In the genomic region with DNA sequence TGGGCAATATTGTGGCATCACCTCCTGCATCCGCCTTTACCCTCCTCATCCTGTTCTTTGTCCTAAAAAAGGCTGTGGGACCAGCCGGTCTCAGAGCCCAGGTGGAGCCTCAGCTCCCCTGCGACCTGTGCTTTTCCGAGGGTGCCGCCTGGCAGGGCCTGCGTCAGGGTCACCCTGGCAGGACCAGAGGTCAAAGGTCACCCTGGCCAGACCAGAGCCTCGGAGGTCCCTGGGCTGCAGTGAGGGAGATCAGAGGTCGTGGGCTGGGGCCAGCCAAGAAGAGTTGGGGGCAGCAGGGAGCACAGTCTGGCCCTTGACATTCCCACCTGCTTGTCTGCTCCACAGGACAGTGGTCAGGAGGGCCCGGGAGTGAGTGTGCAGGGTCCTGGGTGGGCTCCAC, we compare ENCODE assay signal across 18 cellular contexts. TPM values are rescaled to one million over a fixed set of nuclear protein-coding genes. Genes with fewer than 3 reads are reported as not detected.
A peak's percentile ranks its signal among the peaks of the same experiment; 100 is the strongest.
DNase-seq lines count a peak whose midpoint lies in the region; ATAC-seq, FAIRE-seq and TF ChIP-seq lines count a peak whose summit lies in the region.
"Had no signal": no experiment of that assay in that cellular context is flagged by ENCODE, and none has a peak within 500 bp of the region (broad histone marks: within the 10 kb centered on the region; RNA-seq: fewer than 3 reads in every experiment).

No MANE protein-coding gene starts in this region.

- H2AFZ ChIP-seq in HepG2 (ENCODE audit: low read length), result no peak overlapping the region

- no peak overlapping the region for H3K9ac ChIP-seq in HepG2 (ENCODE audit: insufficient read depth, low read depth, low read length)

- intact Hi-C loops in Right ventricle myocardium inferior (cut with DNase I), result no loop called here
- intact Hi-C loops in left ventricle myocardium superior (cut with micrococcal nuclease), result no loop called here
- intact Hi-C loops in HepG2 (cut with micrococcal nuclease; ENCODE audit: unreplicated experiment), result no loop called here

- CTCF ChIA-PET in HepG2 (lab: Yijun Ruan, JAX; ENCODE audit: low intra/inter-chr PET ratio, low total read pairs), result no interaction called here

- POLR2A ChIA-PET in HepG2 (lab: Yijun Ruan, JAX), result no interaction called here

- DNase-seq in Right ventricle myocardium inferior (ENCODE audit: missing footprints) (peak; percentile 28), left ventricle myocardium superior (no peak), ecto neural progenitor cell (ENCODE audit: low spot score) (peak; percentile 34), HepG2 (ENCODE audit: low spot score) (no peak), GM10266 (ENCODE audit: extremely low spot score) (no peak), pons (ENCODE audit: low spot score) (no peak), HAP-1 (ENCODE audit: low spot score in 2 of 2) (no peak)
- DNase-seq: C1 segment of cervical spinal cord; Calu3; CD4-positive, alpha-beta memory T cell; COR-L47; DMS53; DMS79 treated with DMSO at 0.1 percent for 48 hours; GF-D8; GOT3; HCEC 1CT had no signal

- TF ChIP-seq RAD21 in HepG2 (CRISPR knock-in tag; IDR thresholded peaks at IDR 0.05), result no peak

- TF ChIP-seq POLR2A in HepG2 (IDR thresholded peaks at IDR 0.05; ENCODE audit: insufficient read depth in 1 of 2, low read depth in 2 of 2, low read length in 2 of 2), result no peak

- TF ChIP-seq EP300 in HepG2 (IDR thresholded peaks at IDR 0.05; ENCODE audit: low read depth in 2 of 2, low read length in 2 of 2) (no peak), HepG2 (CRISPR knock-in tag; IDR thresholded peaks at IDR 0.05; ENCODE audit: borderline replicate concordance) (no peak)

- no peak overlapping the region for H3K4me2 ChIP-seq in HepG2 (ENCODE audit: low read depth, low read length)

- H3K9me3 ChIP-seq in HepG2 (ENCODE audit: low read length), result no peaks in the 10 kb centered on the region; the same call in 1 of the 2 replicates
- 0 out of 2 replicates have a peak, but pooled peaks cover 2% of the 10 kb centered on the region for H3K9me3 ChIP-seq in HAP-1

- no TSS peak for BruUV-seq in HepG2 (replicated peaks; lab: Mats Ljungman, UMichigan)

- WGBS in HepG2 (ENCODE audit: low lambda C conversion rate), result 65% methylated on average over 7 of the region's 9 CpGs

- H3K27ac ChIP-seq in HepG2 (ENCODE audit: extremely low read length, insufficient read depth, low read length), result no peak overlapping the region

- H3K27me3 ChIP-seq in HepG2 (ENCODE audit: control insufficient read depth in 1 of 2, insufficient read depth in 2 of 2, low read length in 2 of 2) (no peaks in the 10 kb centered on the region), HAP-1 (ENCODE audit: low read depth) (no peaks in the 10 kb centered on the region)

- in situ Hi-C loops in HepG2 (cut with HindIII; ENCODE audit: extremely low pct_ligation_motif_present, low pct_unique_long_range_greater_than_20kb) (no loop called here), HAP-1 (cut with MboI; ENCODE audit: low sequenced_read_pairs) (no loop called here)

- H3K4me3 ChIP-seq in HepG2 (replicated peaks in 1 of 3; ENCODE audit: insufficient read depth in 1 of 3, low read depth in 2 of 3, low read length in 3 of 3) (no peak overlapping the region), HAP-1 (no peak overlapping the region)

- no peaks in the 10 kb centered on the region for H3K79me2 ChIP-seq in HepG2 (ENCODE audit: insufficient read depth, low read length)

- TF ChIP-seq CTCF in HepG2 (CRISPR knock-in tag; IDR thresholded peaks at IDR 0.05), result no peak
- TF ChIP-seq CTCF in GM10266 (IDR thresholded peaks at IDR 0.05; ENCODE audit: control insufficient read depth, insufficient read depth, low read depth, missing control alignments), result no peak

- H3K36me3 ChIP-seq in HepG2 (replicated peaks in 1 of 2; ENCODE audit: control insufficient read depth in 1 of 2, insufficient read depth in 2 of 2, low read length in 2 of 2) (no peaks in the 10 kb centered on the region), HAP-1 (replicated peaks) (peaks cover 3% of the 10 kb centered on the region; the same call in 1 of the 2 replicates)

- ATAC-seq in Right ventricle myocardium inferior, result no peak
- no peak for ATAC-seq in left ventricle myocardium superior
- peak; percentile 35; the same call in 2 of the 3 replicates for ATAC-seq in HepG2

- FAIRE-seq in HepG2 (lab: Jason Lieb, UNC), result no peak
- FAIRE-seq: GM12892, H54 had no signal

- H3K4me1 ChIP-seq in HepG2 (ENCODE audit: insufficient read depth, low read length) (peaks cover 8% of the 10 kb centered on the region), HAP-1 (peaks cover 23% of the 10 kb centered on the region)

- H4K20me1 ChIP-seq in HepG2 (ENCODE audit: insufficient read depth, low read length), result no peaks in the 10 kb centered on the region

TF ChIP-seq in HepG2, 621 proteins besides CTCF, POLR2A, EP300 and RAD21 (continues in another document):
- TF ChIP-seq, protein P1, sequence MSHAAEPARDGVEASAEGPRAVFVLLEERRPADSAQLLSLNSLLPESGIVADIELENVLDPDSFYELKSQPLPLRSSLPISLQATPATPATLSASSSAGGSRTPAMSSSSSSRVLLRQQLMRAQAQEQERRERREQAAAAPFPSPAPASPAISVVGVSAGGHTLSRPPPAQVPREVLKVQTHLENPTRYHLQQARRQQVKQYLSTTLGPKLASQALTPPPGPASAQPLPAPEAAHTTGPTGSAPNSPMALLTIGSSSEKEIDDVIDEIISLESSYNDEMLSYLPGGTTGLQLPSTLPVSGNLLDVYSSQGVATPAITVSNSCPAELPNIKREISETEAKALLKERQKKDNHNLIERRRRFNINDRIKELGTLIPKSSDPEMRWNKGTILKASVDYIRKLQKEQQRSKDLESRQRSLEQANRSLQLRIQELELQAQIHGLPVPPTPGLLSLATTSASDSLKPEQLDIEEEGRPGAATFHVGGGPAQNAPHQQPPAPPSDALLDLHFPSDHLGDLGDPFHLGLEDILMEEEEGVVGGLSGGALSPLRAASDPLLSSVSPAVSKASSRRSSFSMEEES (CRISPR knock-in tag; IDR thresholded peaks at IDR 0.05), result no peak

RNA-seq across cellular contexts. Expression of a gene that starts 31.5 kb away (rescaled TPM):
- total RNA-seq in Right ventricle myocardium inferior, result 25.3 TPM
- 23.4 TPM for total RNA-seq in left ventricle myocardium superior
- 42.2 and 42.4 TPM in 2 replicates for total RNA-seq in HepG2 (2016; rRNA removed; fragmentation: Illumina TruSeq; extraction: Trizol)
- 13.9 and 16.9 TPM in 2 replicates for total RNA-seq in HepG2 (2016; cell fraction: cytosol; rRNA removed; fragmentation: Illumina TruSeq; extraction: Trizol; ENCODE audit: low read depth)
- 43.3 and 44.9 TPM in 2 replicates for total RNA-seq in HepG2 (2016; cell fraction: insoluble cytoplasmic fraction; rRNA removed; fragmentation: Illumina TruSeq; extraction: Trizol)
- 22.2 and 22.8 TPM in 2 replicates for total RNA-seq in HepG2 (2016; cell fraction: membrane; rRNA removed; fragmentation: Illumina TruSeq; extraction: Trizol)
- 31.4 and 38.8 TPM in 2 replicates for total RNA-seq in HepG2 (2016; cell fraction: nucleus; rRNA removed; fragmentation: Illumina TruSeq; extraction: Trizol)
- 29.7 and 31.7 TPM in 2 replicates for polyA plus RNA-seq in HepG2 (2011; rRNA removed)
- 22.0 and 22.4 TPM in 2 replicates for polyA plus RNA-seq in HepG2 (2011; cell fraction: cytosol; rRNA removed)
- 40.3 and 51.2 TPM in 2 replicates for polyA plus RNA-seq in HepG2 (2011; cell fraction: nucleus; rRNA removed)
- polyA plus RNA-seq in HepG2 (2012), result 21.5 and 24.8 TPM in 2 replicates
- polyA plus RNA-seq in HepG2 (2016; cell fraction: cytosol; fragmentation: Illumina TruSeq; extraction: Trizol; ENCODE audit: low read depth), result 13.2 and 15.2 TPM in 2 replicates
- 42.0 and 44.0 TPM in 2 replicates for polyA plus RNA-seq in HepG2 (2016; cell fraction: insoluble cytoplasmic fraction; fragmentation: Illumina TruSeq; extraction: Trizol; ENCODE audit: low read depth)
- polyA plus RNA-seq in HepG2 (2016; cell fraction: membrane; fragmentation: Illumina TruSeq; extraction: Trizol; ENCODE audit: low read depth), result 18.4 and 18.9 TPM in 2 replicates
- 40.6 and 48.1 TPM in 2 replicates for polyA plus RNA-seq in HepG2 (2016; cell fraction: nucleus; fragmentation: Illumina TruSeq; extraction: Trizol; ENCODE audit: insufficient read depth, low read depth)
- polyA minus RNA-seq in HepG2 (2011; rRNA and poly(A)+ RNA removed; ENCODE audit: low replicate concordance), result 21.7 and 27.6 TPM in 2 replicates
- 9.1 and 9.3 TPM in 2 replicates for polyA minus RNA-seq in HepG2 (2011; cell fraction: cytosol; rRNA and poly(A)+ RNA removed)
- 71.3 and 80.8 TPM in 2 replicates for polyA minus RNA-seq in HepG2 (2011; cell fraction: nucleus; rRNA and poly(A)+ RNA removed)

RNA-seq across cellular contexts. Expression of a gene that starts 43.4 kb away (rescaled TPM):
- total RNA-seq in Right ventricle myocardium inferior (7.4 TPM), left ventricle myocardium superior (7.1 TPM), HepG2 (2016; rRNA removed; fragmentation: Illumina TruSeq; extraction: Trizol) (25.5 and 28.6 TPM in 2 replicates)
- total RNA-seq in HepG2 (2016; cell fraction: cytosol; rRNA removed; fragmentation: Illumina TruSeq; extraction: Trizol; ENCODE audit: low read depth), result 2.3 TPM in 2 replicates
- total RNA-seq in HepG2 (2016; cell fraction: insoluble cytoplasmic fraction; rRNA removed; fragmentation: Illumina TruSeq; extraction: Trizol), result 23.8 and 24.2 TPM in 2 replicates
- 11.9 and 13.0 TPM in 2 replicates for total RNA-seq in HepG2 (2016; cell fraction: membrane; rRNA removed; fragmentation: Illumina TruSeq; extraction: Trizol)
- total RNA-seq in HepG2 (2016; cell fraction: nucleus; rRNA removed; fragmentation: Illumina TruSeq; extraction: Trizol), result 17.1 and 18.2 TPM in 2 replicates
- polyA plus RNA-seq in HepG2 (2011; rRNA removed), result 9.9 and 10.8 TPM in 2 replicates
- 8.0 and 8.3 TPM in 2 replicates for polyA plus RNA-seq in HepG2 (2011; cell fraction: cytosol; rRNA removed)
- 12.3 and 13.9 TPM in 2 replicates for polyA plus RNA-seq in HepG2 (2011; cell fraction: nucleus; rRNA removed)
- polyA plus RNA-seq in HepG2 (2012), result 15.1 and 15.4 TPM in 2 replicates
- 0.66 and 0.67 TPM in 2 replicates for polyA plus RNA-seq in HepG2 (2016; cell fraction: cytosol; fragmentation: Illumina TruSeq; extraction: Trizol; ENCODE audit: low read depth)
- polyA plus RNA-seq in HepG2 (2016; cell fraction: insoluble cytoplasmic fraction; fragmentation: Illumina TruSeq; extraction: Trizol; ENCODE audit: low read depth), result 17.6 and 18.3 TPM in 2 replicates
- 4.1 and 4.5 TPM in 2 replicates for polyA plus RNA-seq in HepG2 (2016; cell fraction: membrane; fragmentation: Illumina TruSeq; extraction: Trizol; ENCODE audit: low read depth)
- 21.2 and 21.4 TPM in 2 replicates for polyA plus RNA-seq in HepG2 (2016; cell fraction: nucleus; fragmentation: Illumina TruSeq; extraction: Trizol; ENCODE audit: insufficient read depth, low read depth)
- polyA minus RNA-seq in HepG2 (2011; rRNA and poly(A)+ RNA removed; ENCODE audit: low replicate concordance), result 36.7 and 42.7 TPM in 2 replicates
- 14.4 and 15.4 TPM in 2 replicates for polyA minus RNA-seq in HepG2 (2011; cell fraction: cytosol; rRNA and poly(A)+ RNA removed)
- 32.1 and 32.2 TPM in 2 replicates for polyA minus RNA-seq in HepG2 (2011; cell fraction: nucleus; rRNA and poly(A)+ RNA removed)

Comparison
In these comparisons a context has a peak if more than half of its experiments do, and no peak if none do; other contexts are left out.
1. DNase-seq: peak in Right ventricle myocardium inferior (single experiment) and ecto neural progenitor cell (single experiment); none in left ventricle myocardium superior (single experiment), HepG2 (single experiment), GM10266 (single experiment), pons (single experiment) and HAP-1 (0 of 2).